Comparison of ENCODE assay signal across 24 cellular contexts in genomic region chr1:63411081-63411480, GRCh38.
"Had no signal": no experiment of that assay in that cellular context is flagged by ENCODE, and none has a peak within 500 bp of the region (broad histone marks: within the 10 kb centered on the region; RNA-seq: fewer than 3 reads in every experiment).

No MANE protein-coding gene starts in this region.

- DNase-seq: activated CD4-positive, alpha-beta T cell treated with anti-CD3 and anti-CD28 coated beads for 4 hours; activated CD4-positive, alpha-beta T cell treated with anti-CD3 and anti-CD28 coated beads, Interleukin-2, amount 50 U/mL, for 48 hours; activated CD4-positive, CD25-positive, alpha-beta regulatory T cell; activated CD8-positive, alpha-beta memory T cell treated with anti-CD3 and anti-CD28 coated beads, Interleukin-2, amount 50 U/mL, for 48 hours; activated naive CD4-positive, alpha-beta T cell treated with anti-CD3 and anti-CD28 coated beads for 36 hours; activated naive CD8-positive, alpha-beta T cell treated with anti-CD3 and anti-CD28 coated beads, Interleukin-2, amount 10 ng/mL, durations not matched to agents 7 days and 5 days; activated T-cell treated with anti-CD3 and anti-CD28 coated beads, Interleukin-2, amount 50 U/mL, for 4 hours; amygdala; dermis blood vessel endothelial cell; effector memory CD8-positive, alpha-beta T cell; foreskin melanocyte; immature natural killer cell; left lung; pancreas; psoas muscle; stimulated activated CD4-positive, alpha-beta T cell treated with anti-CD3 and anti-CD28 coated beads, Interleukin-4, amount 100 ng/mL, for 24 hours; stimulated activated naive CD4-positive, alpha-beta T cell treated with Interleukin-2 at 50 U/mL for 16 hours; SW 1271; T-helper 17 cell; upper lobe of right lung had no signal

- H3K27ac ChIP-seq: left lung, neutrophil, pancreas, psoas muscle, right atrium auricular region, upper lobe of right lung had no signal

- H3K27ac Mint-ChIP-seq: activated naive CD4-positive, alpha-beta T cell treated with anti-CD3 and anti-CD28 coated beads for 36 hours; natural killer cell treated with Interleukin-12 subunit alpha and Interleukin-12 subunit beta and Interleukin-15 and Interleukin-18, amount 100 ng/mL, for 72 hours; T-helper 17 cell had no signal

- ATAC-seq: activated T-cell treated with anti-CD3 and anti-CD28 coated beads, Interleukin-2, amount 50 U/mL, for 4 hours; effector memory CD8-positive, alpha-beta T cell; esophagus mucosa; left lung; natural killer cell treated with Interleukin-12 subunit alpha and Interleukin-12 subunit beta and Interleukin-15 and Interleukin-18, amount 100 ng/mL, for 72 hours; pancreas; psoas muscle; T-helper 17 cell; upper lobe of right lung had no signal

- H3K9me3 Mint-ChIP-seq: activated naive CD4-positive, alpha-beta T cell treated with anti-CD3 and anti-CD28 coated beads for 36 hours; activated naive CD8-positive, alpha-beta T cell treated with anti-CD3 and anti-CD28 coated beads, Interleukin-2, amount 10 ng/mL, durations not matched to agents 7 days and 5 days; activated T-cell treated with anti-CD3 and anti-CD28 coated beads, Interleukin-2, amount 50 U/mL, for 4 hours; effector memory CD8-positive, alpha-beta T cell; immature natural killer cell; natural killer cell treated with Interleukin-12 subunit alpha and Interleukin-12 subunit beta and Interleukin-15 and Interleukin-18, amount 100 ng/mL, for 72 hours had no signal

- H3K27me3 Mint-ChIP-seq: activated naive CD8-positive, alpha-beta T cell treated with anti-CD3 and anti-CD28 coated beads, Interleukin-2, amount 10 ng/mL, durations not matched to agents 7 days and 5 days; effector memory CD8-positive, alpha-beta T cell; natural killer cell treated with Interleukin-12 subunit alpha and Interleukin-12 subunit beta and Interleukin-15 and Interleukin-18, amount 100 ng/mL, for 72 hours; T-helper 17 cell had no signal

- H3K36me3 ChIP-seq: left lung, pancreas, right atrium auricular region had no signal

- H3K9me3 ChIP-seq: left lung, neutrophil, pancreas, psoas muscle, right atrium auricular region, upper lobe of right lung had no signal

- H3K4me1 Mint-ChIP-seq: activated naive CD8-positive, alpha-beta T cell treated with anti-CD3 and anti-CD28 coated beads, Interleukin-2, amount 10 ng/mL, durations not matched to agents 7 days and 5 days; immature natural killer cell had no signal

- H3K27me3 ChIP-seq: left lung, neutrophil, pancreas, right atrium auricular region, upper lobe of right lung had no signal

- H3K4me1 ChIP-seq: left lung, psoas muscle, right atrium auricular region, upper lobe of right lung had no signal

- H3K4me3 ChIP-seq: left lung, pancreas, psoas muscle, right atrium auricular region, upper lobe of right lung had no signal

- H3K4me3 Mint-ChIP-seq: activated naive CD4-positive, alpha-beta T cell treated with anti-CD3 and anti-CD28 coated beads for 36 hours; activated naive CD8-positive, alpha-beta T cell treated with anti-CD3 and anti-CD28 coated beads, Interleukin-2, amount 10 ng/mL, durations not matched to agents 7 days and 5 days; activated T-cell treated with anti-CD3 and anti-CD28 coated beads, Interleukin-2, amount 50 U/mL, for 4 hours; effector memory CD8-positive, alpha-beta T cell; immature natural killer cell; natural killer cell treated with Interleukin-12 subunit alpha and Interleukin-12 subunit beta and Interleukin-15 and Interleukin-18, amount 100 ng/mL, for 72 hours; T-helper 17 cell had no signal
